8 cellular contexts compared by ENCODE assay signal in genomic region chr1:149928388-149928724, GRCh38. TPM values are rescaled to one million over a fixed set of nuclear protein-coding genes. Genes with fewer than 3 reads are reported as not detected.
DNase-seq lines count a peak whose midpoint lies in the region; FAIRE-seq and TF ChIP-seq lines count a peak whose summit lies in the region.

No MANE protein-coding gene starts in this region.

- FAIRE-seq in bronchial epithelial cell (lab: Jason Lieb, UNC) = no peak

- CTCF ChIA-PET in A673 (lab: Charles Lee) (no interaction called here), GM10248 (lab: Yijun Ruan, JAX) (interaction anchor here (1.2 to 1.7 kb wide), 3 partner anchors 12 to 82 kb away, joined by 3 to 5 read pairs (median 4); partner anchors contain the start of gene OTUD7B)

- H3K4me3 ChIP-seq in A673 (ENCODE audit: low read depth, low read length, poor library complexity, severe bottlenecking) (peak overlapping the region; percentile 95), HUES64 (ENCODE audit: low read length) (peak overlapping the region; percentile 98), bronchial epithelial cell (ENCODE audit: low read depth, low read length) (peak overlapping the region; percentile 53), mucosa of stomach (ENCODE audit: low read length) (peak overlapping the region; percentile 76)

- intact Hi-C loops in A673 (cut with micrococcal nuclease; ENCODE audit: unreplicated experiment) = no loop called here

- DNase-seq in A673 (ENCODE audit: low spot score) (no peak), bronchial epithelial cell (ENCODE audit: low read depth) (no peak), GM10248 (ENCODE audit: extremely low spot score) (no peak), H4 (ENCODE audit: low spot score) (no peak), DMS 273 (lab: John Stamatoyannopoulos, UW; ENCODE audit: unreplicated experiment) (no peak)
- DNase-seq in activated CD4-positive, CD25-positive, alpha-beta regulatory T cell treated with anti-CD3 and anti-CD28 coated beads, Interleukin-2, amount 50 U/mL, for 72 hours = no peak

- H3K4me1 ChIP-seq in A673 (ENCODE audit: insufficient read depth, low read length, poor library complexity, severe bottlenecking) = peaks cover 22% of the 10 kb centered on the region
- H3K4me1 ChIP-seq in HUES64 (ENCODE audit: insufficient read depth, low read length) = peaks cover 9% of the 10 kb centered on the region
- H3K4me1 ChIP-seq in mucosa of stomach (ENCODE audit: control insufficient read depth, insufficient read depth, low read length) = peaks cover 22% of the 10 kb centered on the region

- POLR2A ChIA-PET in A673 (lab: Charles Lee; ENCODE audit: low non-redundant PET) = no interaction called here
- POLR2A ChIA-PET in GM10248 (lab: Yijun Ruan, JAX) = interaction anchor here (1.0 kb wide), 2 partner anchors 11 to 41 kb away, joined by 4 to 7 read pairs; a partner anchor contains a TSS

- H3K27ac ChIP-seq in A673 (ENCODE audit: low read depth, low read length, poor library complexity, severe bottlenecking) (peak overlapping the region; percentile 95), HUES64 (ENCODE audit: low read depth, low read length) (peak overlapping the region; percentile 100)

- BruUV-seq in A673 (replicated peaks; lab: Mats Ljungman, UMichigan) = no TSS peak

- H3K9me3 ChIP-seq in A673 (ENCODE audit: low read depth, low read length, poor library complexity, severe bottlenecking) (no peaks in the 10 kb centered on the region), HUES64 (ENCODE audit: insufficient read depth, low read depth, low read length) (no peaks in the 10 kb centered on the region), mucosa of stomach (ENCODE audit: control insufficient read depth, low read length) (no peaks in the 10 kb centered on the region)

- WGBS in HUES64 = no CpG with 5 or more reads among the region's 1 CpG

- peak overlapping the region; percentile 98 for H3K9ac ChIP-seq in HUES64 (ENCODE audit: low read depth, low read length)
- peak overlapping the region; percentile 86 for H3K9ac ChIP-seq in mucosa of stomach (ENCODE audit: low read length)

- H3K27me3 ChIP-seq in A673 (replicated peaks; ENCODE audit: insufficient read depth, low read depth, low read length, poor library complexity) (no peaks in the 10 kb centered on the region), HUES64 (ENCODE audit: insufficient read depth, low read length) (no peaks in the 10 kb centered on the region), bronchial epithelial cell (ENCODE audit: control insufficient read depth, insufficient read depth, low read length) (no peaks in the 10 kb centered on the region), mucosa of stomach (ENCODE audit: control insufficient read depth, insufficient read depth, low read length) (no peaks in the 10 kb centered on the region)

- H3K36me3 ChIP-seq in A673 (ENCODE audit: insufficient read depth, low read length, poor library complexity, severe bottlenecking) (peaks cover 36% of the 10 kb centered on the region), HUES64 (ENCODE audit: insufficient read depth, low read length) (peaks cover 36% of the 10 kb centered on the region), bronchial epithelial cell (ENCODE audit: control insufficient read depth, insufficient read depth, low read length) (peaks cover 19% of the 10 kb centered on the region), mucosa of stomach (ENCODE audit: control insufficient read depth, insufficient read depth, low read length) (peaks cover 6% of the 10 kb centered on the region)

- TF ChIP-seq CTCF in A673 (conservative IDR thresholded peaks at IDR 0.05; ENCODE audit: low read depth, low read length) = no peak
- no peak for TF ChIP-seq CTCF in bronchial epithelial cell (IDR thresholded peaks at IDR 0.05; ENCODE audit: insufficient read depth, low read length, severe bottlenecking)
- no peak for TF ChIP-seq CTCF in GM10248 (IDR thresholded peaks at IDR 0.05; ENCODE audit: control extremely low read depth, extremely low read depth, low read depth, missing control alignments)

RNA-seq across cellular contexts. Expression of gene SF3B4, which starts 0.8 kb away (rescaled TPM):
- total RNA-seq in A673 (2021) = 124 and 137 TPM in 2 replicates
- 87.5 TPM for polyA plus RNA-seq in HUES64 (2013, experiment 1 of 2)
- polyA plus RNA-seq in HUES64 (2013, experiment 2 of 2) = 85.1 TPM
- 7.4 and 10.4 TPM in 2 replicates for total RNA-seq in bronchial epithelial cell
- total RNA-seq in H4 (2014; rRNA removed; shearing (Covaris generic)) = 19.2 and 38.0 TPM in 2 replicates

RNA-seq across cellular contexts. Expression of gene MTMR11, which starts 8.3 kb away (rescaled TPM):
- total RNA-seq in A673 (2021) = 5.6 and 6.5 TPM in 2 replicates
- polyA plus RNA-seq in HUES64 (2013, experiment 1 of 2) = 2.0 TPM
- 1.8 TPM for polyA plus RNA-seq in HUES64 (2013, experiment 2 of 2)
- 1.1 and 2.0 TPM in 2 replicates for total RNA-seq in bronchial epithelial cell
- total RNA-seq in H4 (2014; rRNA removed; shearing (Covaris generic)) = 2.6 and 2.9 TPM in 2 replicates

RNA-seq across cellular contexts. Expression of gene SV2A, which starts 10.7 kb away (rescaled TPM):
- total RNA-seq in A673 (2021) (33.1 and 35.4 TPM in 2 replicates), bronchial epithelial cell (0.26 and 1.1 TPM in 2 replicates)
- polyA plus RNA-seq in HUES64 (2013, experiment 1 of 2) = 36.8 TPM
- polyA plus RNA-seq in HUES64 (2013, experiment 2 of 2) = 37.2 TPM
- 16.4 and 18.1 TPM in 2 replicates for total RNA-seq in H4 (2014; rRNA removed; shearing (Covaris generic))

RNA-seq across cellular contexts. Expression of gene BOLA1, which starts 29.0 kb away (rescaled TPM):
- total RNA-seq in A673 (2021) = 15.7 and 18.8 TPM in 2 replicates
- polyA plus RNA-seq in HUES64 (2013, experiment 1 of 2) = 3.7 TPM
- polyA plus RNA-seq in HUES64 (2013, experiment 2 of 2) = 5.2 TPM
- 17.6 and 22.9 TPM in 2 replicates for total RNA-seq in bronchial epithelial cell
- 2.9 and 3.0 TPM in 2 replicates for total RNA-seq in H4 (2014; rRNA removed; shearing (Covaris generic))
